In genomic region chr5:72307573-72307967, GRCh38 we compare ENCODE assay signal across 8 cellular contexts. TPM values are rescaled to one million over a fixed set of nuclear protein-coding genes. Genes with fewer than 3 reads are reported as not detected.
A peak's percentile ranks its signal among the peaks of the same experiment; 100 is the strongest.
DNase-seq lines count a peak whose midpoint lies in the region; ATAC-seq and TF ChIP-seq lines count a peak whose summit lies in the region.

No MANE protein-coding gene starts in this region.

- H3K9me3 ChIP-seq in iPS-15b (ENCODE audit: control insufficient read depth, insufficient read depth, low read length) (no peaks in the 10 kb centered on the region), stomach (no peaks in the 10 kb centered on the region)

- H3K4me1 ChIP-seq in iPS-15b (ENCODE audit: control insufficient read depth, insufficient read depth, low read length) (peaks cover 6% of the 10 kb centered on the region), stomach (peaks cover 7 to 38% (median 19%) of the 10 kb centered on the region in 4 donors)

- H3K9me3 Mint-ChIP-seq in activated CD8-positive, alpha-beta T cell treated with anti-CD3 and anti-CD28 coated beads for 36 hours, result no peaks in the 10 kb centered on the region

- H3K4me1 Mint-ChIP-seq in activated CD8-positive, alpha-beta T cell treated with anti-CD3 and anti-CD28 coated beads for 36 hours (ENCODE audit: low read depth), result peaks cover 31% of the 10 kb centered on the region

- TF ChIP-seq POLR2A in stomach (IDR thresholded peaks at IDR 0.05), result no peak

- H3K4me3 Mint-ChIP-seq in activated CD8-positive, alpha-beta T cell treated with anti-CD3 and anti-CD28 coated beads for 36 hours, result peak overlapping the region; percentile 86

- POLR2A ChIA-PET in activated CD8-positive, alpha-beta T cell treated with anti-CD3 and anti-CD28 coated beads for 36 hours (lab: Charles Lee), result interaction anchor here (0.6 to 5.3 kb wide), 8 partner anchors 9 to 163 kb away, joined by 3 to 68 read pairs (median 3); partner anchors contain the start of genes MRPS27 and PTCD2

- H3K27me3 Mint-ChIP-seq in activated CD8-positive, alpha-beta T cell treated with anti-CD3 and anti-CD28 coated beads for 36 hours, result no peaks in the 10 kb centered on the region

- no peaks in the 10 kb centered on the region for H3K27me3 ChIP-seq in iPS-15b (ENCODE audit: control insufficient read depth, insufficient read depth, low read length)
- no peaks in the 10 kb centered on the region for H3K27me3 ChIP-seq in stomach

- peaks cover 42% of the 10 kb centered on the region for H3K36me3 Mint-ChIP-seq in activated CD8-positive, alpha-beta T cell treated with anti-CD3 and anti-CD28 coated beads for 36 hours (ENCODE audit: low read depth)

- H3K9ac ChIP-seq in iPS-15b (ENCODE audit: low read depth, low read length), result peak overlapping the region; percentile 90

- WGBS in stomach, 5 donors, result 1 to 4% (median 3%) methylated on average over 8 of the region's 8 CpGs

- ATAC-seq in activated CD8-positive, alpha-beta T cell treated with anti-CD3 and anti-CD28 coated beads for 36 hours, result no peak
- ATAC-seq in GM19395 (IDR thresholded peaks at IDR 0.05; ENCODE audit: unreplicated experiment), result no peak
- no peak for ATAC-seq in HG03342 (IDR thresholded peaks at IDR 0.05; ENCODE audit: unreplicated experiment)

- TF ChIP-seq EP300 in stomach (IDR thresholded peaks at IDR 0.05), result no peak

- DNase-seq in NCI-H1092 treated with DMSO at 0.1 percent for 48 hours (lab: John Stamatoyannopoulos, UW), result peak; percentile 53
- no peak for DNase-seq in NCI-H1092 (lab: John Stamatoyannopoulos, UW)
- DNase-seq in activated CD8-positive, alpha-beta T cell treated with anti-CD3 and anti-CD28 coated beads for 36 hours, result no peak
- DNase-seq in stomach, result no peak
- no peak for DNase-seq in activated effector memory CD4-positive, alpha-beta T cell treated with Interleukin-2 at 50 U/mL for 16 hours

- peak overlapping the region; percentile 92 to 97 (median 95) for H3K27ac ChIP-seq in stomach

- intact Hi-C loops in activated CD8-positive, alpha-beta T cell treated with anti-CD3 and anti-CD28 coated beads for 36 hours (cut with micrococcal nuclease), result no loop called here
- intact Hi-C loops in stomach (cut with DNase I; ENCODE audit: low total_unique reads), result loop anchor here (10.0 kb wide), 1 partner anchor 163 kb away; no protein-coding TSS in a partner anchor

- peak overlapping the region; percentile 94 for H3K27ac Mint-ChIP-seq in activated CD8-positive, alpha-beta T cell treated with anti-CD3 and anti-CD28 coated beads for 36 hours

- CTCF ChIA-PET in activated CD8-positive, alpha-beta T cell treated with anti-CD3 and anti-CD28 coated beads for 36 hours (lab: Charles Lee), result interaction anchor here (1.1 to 2.7 kb wide), 6 partner anchors 8 to 525 kb away, joined by 3 to 48 read pairs (median 4); partner anchors contain the start of genes MRPS27 and PTCD2

- no peaks in the 10 kb centered on the region for H3K36me3 ChIP-seq in iPS-15b (ENCODE audit: control insufficient read depth, insufficient read depth, low read length)
- peaks cover 11 to 37% (median 32%) of the 10 kb centered on the region in 4 donors for H3K36me3 ChIP-seq in stomach

- no peak for TF ChIP-seq CTCF in activated CD8-positive, alpha-beta T cell treated with anti-CD3 and anti-CD28 coated beads for 36 hours (IDR thresholded peaks at IDR 0.05)
- TF ChIP-seq CTCF in stomach (IDR thresholded peaks at IDR 0.05), result no peak

- peak overlapping the region; percentile 87 for H3K4me3 ChIP-seq in iPS-15b (ENCODE audit: low read depth, low read length)
- peak overlapping the region; percentile 58 to 63 (median 60) for H3K4me3 ChIP-seq in stomach

RNA-seq across cellular contexts. Expression of gene MRPS27, which starts 12.5 kb away (rescaled TPM):
- total RNA-seq in activated CD8-positive, alpha-beta T cell treated with anti-CD3 and anti-CD28 coated beads for 36 hours, result 10 to 100 TPM; 91.5 to 99.1 TPM
- total RNA-seq in stomach, result 10 to 100 TPM; 14.8 to 43.3 (median 21.0) TPM
- polyA plus RNA-seq in stomach, result 10 to 100 TPM; 22.0 to 24.5 (median 24.3) TPM

RNA-seq across cellular contexts. Expression of gene PTCD2, which starts 12.6 kb away (rescaled TPM):
- total RNA-seq in activated CD8-positive, alpha-beta T cell treated with anti-CD3 and anti-CD28 coated beads for 36 hours, result 10 to 100 TPM; 10.9 to 11.7 TPM
- total RNA-seq in stomach, result 10 to 100 TPM in 1 of 5 donors, 1 to 10 TPM in 4; 1.3 to 56.7 (median 2.9) TPM
- 1 to 10 TPM; 1.7 to 3.8 (median 2.3) TPM for polyA plus RNA-seq in stomach
